ENCODE assay signal across 16 cellular contexts in the genomic region with DNA sequence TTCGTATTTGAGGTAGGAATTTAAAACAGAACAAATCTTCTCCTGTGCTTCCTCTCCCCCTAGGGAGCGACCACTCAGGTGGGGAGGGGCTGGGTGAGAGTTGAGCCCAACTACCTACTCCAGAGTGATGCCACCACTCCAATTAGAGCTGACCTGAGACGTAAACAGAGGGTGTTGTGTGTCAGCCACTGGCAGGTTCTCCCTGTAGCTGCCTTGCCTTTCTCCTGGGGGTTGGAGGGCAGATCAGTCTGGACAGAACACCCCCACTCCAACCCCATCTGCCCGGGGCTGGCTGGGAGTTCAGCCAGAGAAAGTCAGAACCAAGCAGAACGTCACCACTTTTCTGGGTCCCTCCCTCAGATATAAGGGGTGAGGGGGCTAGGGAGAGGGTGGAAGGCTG. TPM values are rescaled to one million over a fixed set of nuclear protein-coding genes. Genes with fewer than 3 reads are reported as not detected.
DNase-seq lines count a peak whose midpoint lies in the region; ATAC-seq and TF ChIP-seq lines count a peak whose summit lies in the region.
"Had no signal": no experiment of that assay in that cellular context is flagged by ENCODE, and none has a peak within 500 bp of the region (broad histone marks: within the 10 kb centered on the region; RNA-seq: fewer than 3 reads in every experiment).

No MANE protein-coding gene starts in this region.

- no peak for TF ChIP-seq CTCF in type B pancreatic cell (conservative IDR thresholded peaks at IDR 0.05)

- no peaks in the 10 kb centered on the region for H3K27me3 Mint-ChIP-seq in stimulated activated naive CD8-positive, alpha-beta T cell treated with anti-CD3 and anti-CD28 coated beads, Interleukin-15, Interleukin-2, amounts not matched to agents 100 ng/mL and 50 ng/mL, for 24 hours
- no peaks in the 10 kb centered on the region for H3K27me3 Mint-ChIP-seq in type B pancreatic cell
- H3K27me3 Mint-ChIP-seq: effector memory CD8-positive, alpha-beta T cell; T-helper 17 cell had no signal

- no peak for ATAC-seq in stimulated activated naive CD8-positive, alpha-beta T cell treated with anti-CD3 and anti-CD28 coated beads, Interleukin-15, Interleukin-2, amounts not matched to agents 100 U/mL and 50 U/mL, for 24 hours
- ATAC-seq: body of pancreas; effector memory CD8-positive, alpha-beta T cell; lower lobe of right lung; T-helper 17 cell had no signal

- H3K4me3 Mint-ChIP-seq in stimulated activated naive CD8-positive, alpha-beta T cell treated with anti-CD3 and anti-CD28 coated beads, Interleukin-15, Interleukin-2, amounts not matched to agents 100 ng/mL and 50 ng/mL, for 24 hours: peak overlapping the region; percentile 87
- H3K4me3 Mint-ChIP-seq in type B pancreatic cell: peak overlapping the region; percentile 70

- no peak overlapping the region for H3K4me3 ChIP-seq in ectodermal cell (ENCODE audit: insufficient read depth, low read depth, low read length)
- H3K4me3 ChIP-seq: body of pancreas, K562, lower lobe of right lung had no signal

- 74 to 81% methylated on average over 4 to 5 of the region's 5 CpGs for WGBS in ectodermal cell, 2 experiments

- H3K9me3 ChIP-seq in ectodermal cell (ENCODE audit: control insufficient read depth, low read length): no peaks in the 10 kb centered on the region
- H3K9me3 ChIP-seq: body of pancreas, lower lobe of right lung had no signal

- H3K36me3 Mint-ChIP-seq in stimulated activated naive CD8-positive, alpha-beta T cell treated with anti-CD3 and anti-CD28 coated beads, Interleukin-15, Interleukin-2, amounts not matched to agents 100 ng/mL and 50 ng/mL, for 24 hours (ENCODE audit: low read depth): peaks cover 33% of the 10 kb centered on the region
- peaks cover 5% of the 10 kb centered on the region for H3K36me3 Mint-ChIP-seq in type B pancreatic cell

- DNase-seq in stimulated activated naive CD8-positive, alpha-beta T cell treated with anti-CD3 and anti-CD28 coated beads, Interleukin-15, Interleukin-2, amounts not matched to agents 100 U/mL and 50 U/mL, for 24 hours: no peak
- peak; percentile 15 for DNase-seq in NCI-H748 (lab: John Stamatoyannopoulos, UW; ENCODE audit: unreplicated experiment)
- DNase-seq in type B pancreatic cell (ENCODE audit: extremely low spot score, unreplicated experiment): no peak
- DNase-seq in NCI-H345 (lab: John Stamatoyannopoulos, UW): no peak
- DNase-seq in dermis blood vessel endothelial cell: no peak
- no peak for DNase-seq in NCI-H2196 treated with DMSO at 0.1 percent for 48 hours (lab: John Stamatoyannopoulos, UW; ENCODE audit: unreplicated experiment)
- DNase-seq: body of pancreas; effector memory CD8-positive, alpha-beta T cell; head of caudate nucleus; lower lobe of right lung; NCI-H187; stimulated activated CD4-positive, alpha-beta T cell treated with anti-CD3 and anti-CD28 coated beads, Interleukin-4, amount 100 ng/mL, for 1 hour; T-helper 17 cell had no signal

- H3K27ac ChIP-seq in ectodermal cell (ENCODE audit: insufficient read depth, low read depth, low read length, poor library complexity, severe bottlenecking): peak overlapping the region; percentile 70
- H3K27ac ChIP-seq: body of pancreas, lower lobe of right lung had no signal

- H3K9me3 Mint-ChIP-seq in stimulated activated naive CD8-positive, alpha-beta T cell treated with anti-CD3 and anti-CD28 coated beads, Interleukin-15, Interleukin-2, amounts not matched to agents 100 ng/mL and 50 ng/mL, for 24 hours: no peaks in the 10 kb centered on the region
- no peaks in the 10 kb centered on the region for H3K9me3 Mint-ChIP-seq in type B pancreatic cell
- H3K9me3 Mint-ChIP-seq: effector memory CD8-positive, alpha-beta T cell had no signal

- H3K27me3 ChIP-seq in ectodermal cell (ENCODE audit: control insufficient read depth, insufficient read depth, low read length, poor library complexity, severe bottlenecking): no peaks in the 10 kb centered on the region
- H3K27me3 ChIP-seq: body of pancreas had no signal

- peak overlapping the region; percentile 84 for H3K27ac Mint-ChIP-seq in stimulated activated naive CD8-positive, alpha-beta T cell treated with anti-CD3 and anti-CD28 coated beads, Interleukin-15, Interleukin-2, amounts not matched to agents 100 ng/mL and 50 ng/mL, for 24 hours
- no peak overlapping the region for H3K27ac Mint-ChIP-seq in type B pancreatic cell
- H3K27ac Mint-ChIP-seq: effector memory CD8-positive, alpha-beta T cell; T-helper 17 cell had no signal

- peaks cover 14% of the 10 kb centered on the region for H3K4me1 ChIP-seq in ectodermal cell (ENCODE audit: control insufficient read depth, insufficient read depth, low read length)

- peaks cover 35% of the 10 kb centered on the region for H3K36me3 ChIP-seq in ectodermal cell (ENCODE audit: control insufficient read depth, insufficient read depth, low read length)

- H3K4me1 Mint-ChIP-seq in stimulated activated naive CD8-positive, alpha-beta T cell treated with anti-CD3 and anti-CD28 coated beads, Interleukin-15, Interleukin-2, amounts not matched to agents 100 ng/mL and 50 ng/mL, for 24 hours (ENCODE audit: low read depth): peaks cover 25% of the 10 kb centered on the region
- peaks cover 26% of the 10 kb centered on the region for H3K4me1 Mint-ChIP-seq in type B pancreatic cell (ENCODE audit: unreplicated experiment)

RNA-seq across cellular contexts. Expression of a gene that starts 2.0 kb away (rescaled TPM):
- 3.0 TPM for polyA plus RNA-seq in ectodermal cell (2013, experiment 1 of 4)
- 2.3 TPM for polyA plus RNA-seq in ectodermal cell (2013, experiment 2 of 4)
- polyA plus RNA-seq in ectodermal cell (2013, experiment 3 of 4): 1.3 TPM
- polyA plus RNA-seq in ectodermal cell (2013, experiment 4 of 4): 1.4 TPM
- total RNA-seq in type B pancreatic cell (ENCODE audit: low replicate concordance): 8.0 and 8.6 TPM in 2 replicates
- 0.85 and 4.6 TPM in 2 replicates for total RNA-seq in dermis blood vessel endothelial cell
- total RNA-seq: K562, lower lobe of right lung had no signal
- polyA plus RNA-seq: K562 had no signal

RNA-seq across cellular contexts. Expression of a gene that starts 11.3 kb away (rescaled TPM):
- 10.2 TPM for polyA plus RNA-seq in ectodermal cell (2013, experiment 1 of 4)
- 17.8 TPM for polyA plus RNA-seq in ectodermal cell (2013, experiment 2 of 4)
- 10.9 TPM for polyA plus RNA-seq in ectodermal cell (2013, experiment 3 of 4)
- polyA plus RNA-seq in ectodermal cell (2013, experiment 4 of 4): 12.0 TPM
- total RNA-seq in type B pancreatic cell (ENCODE audit: low replicate concordance): 10.4 and 12.6 TPM in 2 replicates
- total RNA-seq in dermis blood vessel endothelial cell: 21.6 and 34.7 TPM in 2 replicates

RNA-seq across cellular contexts. Expression of a gene that starts 11.6 kb away (rescaled TPM):
- 58.6 TPM for polyA plus RNA-seq in ectodermal cell (2013, experiment 1 of 4)
- 48.3 TPM for polyA plus RNA-seq in ectodermal cell (2013, experiment 2 of 4)
- polyA plus RNA-seq in ectodermal cell (2013, experiment 3 of 4): 51.6 TPM
- polyA plus RNA-seq in ectodermal cell (2013, experiment 4 of 4): 52.8 TPM
- total RNA-seq in type B pancreatic cell (ENCODE audit: low replicate concordance): 24.5 and 61.3 TPM in 2 replicates
- 18.0 and 18.9 TPM in 2 replicates for total RNA-seq in dermis blood vessel endothelial cell
